In genomic region chr5:43216941-43217340, GRCh38 we compare ENCODE assay signal across 31 cellular contexts. TPM values are rescaled to one million over a fixed set of nuclear protein-coding genes. Genes with fewer than 3 reads are reported as not detected.
A peak's percentile ranks its signal among the peaks of the same experiment; 100 is the strongest.
DNase-seq lines count a peak whose midpoint lies in the region.
"Had no signal": no experiment of that assay in that cellular context is flagged by ENCODE, and none has a peak within 500 bp of the region (broad histone marks: within the 10 kb centered on the region; RNA-seq: fewer than 3 reads in every experiment).

No MANE protein-coding gene starts in this region.

- H3K27me3 ChIP-seq in Karpas-422 (ENCODE audit: low read length) = no peaks in the 10 kb centered on the region
- H3K27me3 ChIP-seq: BE2C; BLaER1; BLaER1 treated with 17β-estradiol and CSF1 and Interleukin-3, amounts not matched to agents 10 nM and 100 nM had no signal

- H4K20me1 ChIP-seq in Karpas-422 (ENCODE audit: insufficient read depth, low read depth, low read length) = no peaks in the 10 kb centered on the region
- H4K20me1 ChIP-seq: BLaER1; BLaER1 treated with 17β-estradiol and CSF1 and Interleukin-3, amounts not matched to agents 10 nM and 100 nM had no signal

- H3K27ac ChIP-seq in Karpas-422 (ENCODE audit: low read length) (peak overlapping the region; percentile 99), cingulate gyrus (ENCODE audit: low read depth, low read length) (peak overlapping the region; percentile 29)
- H3K27ac ChIP-seq: 22Rv1; A549; BLaER1; BLaER1 treated with 17β-estradiol and CSF1 and Interleukin-3, amounts not matched to agents 10 nM and 100 nM; C4-2B had no signal

- peak overlapping the region; percentile 74 for H3K9ac ChIP-seq in Karpas-422 (ENCODE audit: low read length)
- H3K9ac ChIP-seq: BLaER1; BLaER1 treated with 17β-estradiol and CSF1 and Interleukin-3, amounts not matched to agents 10 nM and 100 nM had no signal

- no peaks in the 10 kb centered on the region for H3K79me2 ChIP-seq in Karpas-422 (ENCODE audit: low read length)

- H3K9me3 ChIP-seq in Karpas-422 (ENCODE audit: low read length) = no peaks in the 10 kb centered on the region; the same call in 1 of the 2 replicates
- H3K9me3 ChIP-seq: BE2C, Caco-2 had no signal

- H3K9me2 ChIP-seq in Karpas-422 (replicated peaks; ENCODE audit: insufficient read depth, low read length) = no peaks in the 10 kb centered on the region

- H3K4me1 ChIP-seq in Karpas-422 (ENCODE audit: low read length) = peaks cover 82% of the 10 kb centered on the region
- H3K4me1 ChIP-seq: A549, BE2C, Caco-2 had no signal

- DNase-seq in Karpas-422 (peak; percentile 93), activated T-cell treated with anti-CD3 and anti-CD28 coated beads for 4 hours (no peak)
- no peak for DNase-seq in activated CD4-positive, alpha-beta T cell treated with anti-CD3 and anti-CD28 coated beads for 1 hour
- DNase-seq: 8988T; ACHN; AML-193; BE2C; C1 segment of cervical spinal cord; Caco-2; Calu3; CD4-positive, alpha-beta memory T cell; CD4-positive, alpha-beta T cell; CD4-positive, CD25-positive, alpha-beta regulatory T cell; CD8-positive, alpha-beta memory T cell; CD8-positive, alpha-beta T cell; COR-L47; DMS 273 treated with DMSO at 0.1 percent for 48 hours; DMS153; DMS53; DMS79; DMS79 treated with DMSO at 0.1 percent for 48 hours; DND-41; EL had no signal

- peaks cover 7% of the 10 kb centered on the region; the same call in 1 of the 2 replicates for H3K36me3 ChIP-seq in Karpas-422 (ENCODE audit: insufficient read depth, low read length)
- H3K36me3 ChIP-seq: BE2C; BLaER1; BLaER1 treated with 17β-estradiol and CSF1 and Interleukin-3, amounts not matched to agents 10 nM and 100 nM had no signal

- H3K4me3 ChIP-seq in Karpas-422 (ENCODE audit: low read length) = peak overlapping the region; percentile 58
- H3K4me3 ChIP-seq: A549; BLaER1; BLaER1 treated with 17β-estradiol and CSF1 and Interleukin-3, amounts not matched to agents 10 nM and 100 nM had no signal

- H2AFZ ChIP-seq in Karpas-422 (ENCODE audit: low read length) = no peak overlapping the region

- H3K4me2 ChIP-seq in Karpas-422 (ENCODE audit: low read depth, low read length, poor library complexity, severe bottlenecking) = peak overlapping the region; percentile 84
- H3K4me2 ChIP-seq: A549; BLaER1; BLaER1 treated with 17β-estradiol and CSF1 and Interleukin-3, amounts not matched to agents 10 nM and 100 nM had no signal

RNA-seq across cellular contexts. Expression of gene NIM1K, which starts 24.9 kb away (rescaled TPM):
- 9.3 and 10.2 TPM in 2 replicates for total RNA-seq in Karpas-422 (2014; rRNA removed; shearing (Covaris generic); ENCODE audit: low replicate concordance)
- total RNA-seq: A172, Caco-2, Daoy had no signal
